In genomic region chr1:112395832-112396667, GRCh38 we compare ENCODE assay signal across 8 cellular contexts. TPM values are rescaled to one million over a fixed set of nuclear protein-coding genes. Genes with fewer than 3 reads are reported as not detected.
A peak's percentile ranks its signal among the peaks of the same experiment; 100 is the strongest.
DNase-seq lines count a peak whose midpoint lies in the region; ATAC-seq and TF ChIP-seq lines count a peak whose summit lies in the region.

Gene CTTNBP2NL (plus strand): TSS chr1:112396214. CDS start chr1:112416166, 19,952 bp downstream.

- intact Hi-C loops in aorta (cut with DNase I) = loop anchor here (2.0 kb wide), 2 partner anchors 69 to 311 kb away; partner anchors contain the start of gene RHOC (in 1 of the 2)

- WGBS in aorta, 2 donors = 1% methylated on average over 53 of the region's 53 CpGs

- no peak for TF ChIP-seq CTCF in astrocyte of the cerebellum (IDR thresholded peaks at IDR 0.05; ENCODE audit: low read depth, low read length, missing control alignments)

- DNase-seq in NCI-H1694 (lab: John Stamatoyannopoulos, UW) = peak; percentile 98
- DNase-seq in T-helper 9 cell = peak; percentile 72
- peak; percentile 90 for DNase-seq in astrocyte of the cerebellum (ENCODE audit: low read depth)
- peak; percentile 98 for DNase-seq in hepatic stellate cell (ENCODE audit: low spot score)
- peak; percentile 85 for DNase-seq in renal cortical epithelial cell (ENCODE audit: low read depth)
- DNase-seq in aorta = peak; percentile 98

- in situ Hi-C loops in astrocyte of the cerebellum (cut with HindIII; ENCODE audit: low sequenced_read_pairs) = no loop called here

- peaks cover 4 to 7% of the 10 kb centered on the region in 2 donors for H3K4me1 ChIP-seq in aorta (ENCODE audit: control insufficient read depth in 1 of 2, insufficient read depth in 2 of 2, low read length in 2 of 2)

- no peaks in the 10 kb centered on the region for H3K27me3 ChIP-seq in aorta (ENCODE audit: control insufficient read depth in 1 of 2, insufficient read depth in 2 of 2, low read length in 1 of 2)

- H3K9me3 ChIP-seq in aorta (ENCODE audit: control insufficient read depth, low read length) = no peaks in the 10 kb centered on the region

- no peaks in the 10 kb centered on the region for H3K36me3 ChIP-seq in aorta (ENCODE audit: control insufficient read depth in 1 of 2, insufficient read depth in 2 of 2, low read length in 1 of 2)

- ATAC-seq in HG02884 (IDR thresholded peaks at IDR 0.05; ENCODE audit: unreplicated experiment) (peak; percentile 75), aorta (ENCODE audit: low FRiP score) (peak; percentile 96)

- H3K27ac ChIP-seq in aorta (ENCODE audit: low read depth in 1 of 2, low read length in 2 of 2) = peak within 1 kb of the TSS; percentile 91 to 100

- peak; percentile 39 for TF ChIP-seq POLR2A in GM15510 (IDR thresholded peaks at IDR 0.05; ENCODE audit: borderline replicate concordance, extremely low read depth, insufficient read length)

- peak within 1 kb of the TSS; percentile 71 for H3K4me3 ChIP-seq in astrocyte of the cerebellum (ENCODE audit: low read depth, low read length)
- H3K4me3 ChIP-seq in aorta (ENCODE audit: low read length in 2 of 2) = peak within 1 kb of the TSS; percentile 63 to 93

RNA-seq across cellular contexts. Expression of gene CTTNBP2NL, which starts in this region (rescaled TPM):
- total RNA-seq in renal cortical epithelial cell (24.0 and 83.8 TPM in 2 replicates), aorta (10 to 100 TPM; 59.2 to 65.8 TPM)
- 1 to 10 TPM; 7.9 to 9.5 TPM for polyA plus RNA-seq in aorta

Comparison
In these comparisons a context has a peak if more than half of its experiments do, and no peak if none do; other contexts are left out.
1. Peak in every context shown above with its lines: DNase-seq, ATAC-seq, H3K4me3 ChIP-seq and H3K27ac ChIP-seq.